Comparison of ENCODE assay signal across 8 cellular contexts in genomic region chr6:31702819-31703716, GRCh38. TPM values are rescaled to one million over a fixed set of nuclear protein-coding genes. Genes with fewer than 3 reads are reported as not detected.
DNase-seq lines count a peak whose midpoint lies in the region; ATAC-seq, FAIRE-seq and TF ChIP-seq lines count a peak whose summit lies in the region.

TSS of gene ABHD16A (minus strand) at chr6:31703324. CDS start at chr6:31703281, 43 bp downstream.

- H2AFZ ChIP-seq in H1 (ENCODE audit: low read length) = peak within 1 kb of the TSS; percentile 67

- no peak within 1 kb of the TSS for H2AK5ac ChIP-seq in H1 (ENCODE audit: low read depth, low read length)

- TF ChIP-seq POLR2A in H1 (IDR thresholded peaks at IDR 0.05; ENCODE audit: control extremely low read depth in 1 of 2, low read depth in 2 of 2, low read length in 2 of 2) = peak in 1 of 2 experiments; percentile 85; a peak in 2 of 3 replicates

- H3K36me3 Mint-ChIP-seq in CD4-positive, alpha-beta memory T cell = peaks cover 8 to 23% of the 10 kb centered on the region in 2 donors
- no peaks in the 10 kb centered on the region for H3K36me3 Mint-ChIP-seq in memory B cell

- H3K79me2 ChIP-seq in H1 (ENCODE audit: control insufficient read depth in 1 of 2, insufficient read depth in 2 of 2, low read length in 2 of 2) = peaks cover 0 to 7% of the 10 kb centered on the region in 2 experiments; a peak in 2 of 4 replicates

- no peak within 1 kb of the TSS for H2BK20ac ChIP-seq in H1 (ENCODE audit: low read length)

- peak within 1 kb of the TSS; percentile 22 for H3K56ac ChIP-seq in H1 (replicated peaks; ENCODE audit: insufficient read length, low read depth, low read length)

- no peak within 1 kb of the TSS for H4K5ac ChIP-seq in H1 (ENCODE audit: insufficient read length, low read depth, low read length)

- peak within 1 kb of the TSS; percentile 93 to 99 (median 98) for H3K27ac Mint-ChIP-seq in CD4-positive, alpha-beta memory T cell
- peak within 1 kb of the TSS; percentile 97 for H3K27ac Mint-ChIP-seq in memory B cell

- H3K4ac ChIP-seq in H1 (replicated peaks; ENCODE audit: insufficient read length, low read depth, low read length) = no peak within 1 kb of the TSS

- peaks cover 8% of the 10 kb centered on the region; the same call in 1 of the 2 replicates for H3K23me2 ChIP-seq in H1 (ENCODE audit: low read depth, low read length)

- TF ChIP-seq RAD21 in H1 (IDR thresholded peaks at IDR 0.05 in 1 of 2, conservative IDR thresholded peaks at IDR 0.05 in 1 of 2; ENCODE audit: low read depth in 2 of 2, low read length in 2 of 2) = no peak

- DNase-seq in CD4-positive, alpha-beta memory T cell = peak; percentile 96 to 98 (median 97)
- DNase-seq in GM20000 (ENCODE audit: low spot score) = peak; percentile 97
- peak; percentile 99 for DNase-seq in HTR-8/SVneo (ENCODE audit: insufficient read length, low spot score)
- DNase-seq in NOMO-1 treated with dmso at 0.1 percent for 144 hours (lab: John Stamatoyannopoulos, UW; ENCODE audit: unreplicated experiment) = peak; percentile 96
- DNase-seq in activated CD8-positive, alpha-beta memory T cell treated with anti-CD3 and anti-CD28 coated beads for 48 hours (ENCODE audit: low read depth in 2 of 3, low spot score in 2 of 3) = peak; percentile 92 to 96 (median 93)
- peak; percentile 95 to 96 for DNase-seq in H1 (ENCODE audit: low read depth in 1 of 2, low spot score in 2 of 2)
- DNase-seq in memory B cell (ENCODE audit: low spot score in 2 of 2) = peak; percentile 93 to 95
- DNase-seq in stimulated activated CD8-positive, alpha-beta memory T cell treated with anti-CD3 and anti-CD28 coated beads, Interleukin-12 subunit alpha, Interleukin-12 subunit beta, amount 100 ng/mL, for 24 hours (ENCODE audit: extremely low read depth) = peak; percentile 90

- intact Hi-C loops in CD4-positive, alpha-beta memory T cell (cut with micrococcal nuclease) = loop anchor here (1.0 to 2.0 kb wide), 9 partner anchors 22 to 194 kb away; partner anchors contain the start of genes BAG6, EHMT2, LY6G5C and NFKBIL1

- H4K8ac ChIP-seq in H1 (ENCODE audit: extremely low read depth, insufficient read depth, low read length) = peak within 1 kb of the TSS; percentile 97

- H2BK12ac ChIP-seq in H1 (ENCODE audit: low read depth, low read length) = peak within 1 kb of the TSS; percentile 39; the same call in 1 of the 2 replicates

- H3K79me1 ChIP-seq in H1 (ENCODE audit: low read depth, low read length) = peaks cover 6% of the 10 kb centered on the region

- peak within 1 kb of the TSS; percentile 97 for H3K27ac ChIP-seq in CD4-positive, alpha-beta memory T cell (ENCODE audit: low read depth, low read length)
- peak within 1 kb of the TSS; percentile 89; the same call in 1 of the 2 replicates for H3K27ac ChIP-seq in H1 (ENCODE audit: low read depth, low read length)

- H3K27me3 Mint-ChIP-seq in CD4-positive, alpha-beta memory T cell = no peaks in the 10 kb centered on the region
- H3K27me3 Mint-ChIP-seq in memory B cell = no peaks in the 10 kb centered on the region

- H3K18ac ChIP-seq in H1 (ENCODE audit: extremely low read depth, low read length) = peak within 1 kb of the TSS; percentile 52; the same call in 1 of the 2 replicates

- peaks cover 17% of the 10 kb centered on the region for H3K36me3 ChIP-seq in CD4-positive, alpha-beta memory T cell (ENCODE audit: insufficient read depth, low read length)
- peaks cover 0 to 2% (median under 1%) of the 10 kb centered on the region in 4 experiments; a peak in 3 of 8 replicates for H3K36me3 ChIP-seq in H1 (ENCODE audit: control insufficient read depth in 2 of 4, insufficient read depth in 4 of 4, low read length in 3 of 4)

- H3K4me3 ChIP-seq in CD4-positive, alpha-beta memory T cell (ENCODE audit: low read length in 2 of 2) = peak within 1 kb of the TSS; percentile 70 to 82
- peak within 1 kb of the TSS; percentile 69 to 94 (median 90) for H3K4me3 ChIP-seq in H1 (ENCODE audit: extremely low read depth in 1 of 4, insufficient read depth in 2 of 4, low read depth in 3 of 4, low read length in 4 of 4)

- POLR2A ChIA-PET in CD4-positive, alpha-beta memory T cell (lab: Charles Lee; ENCODE audit: partially characterized antibody) = interaction anchor here (0.6 to 2.7 kb wide), 44 partner anchors 8 to 1269 kb away, joined by 3 to 22 read pairs (median 4); partner anchors contain the start of genes ATF6B, BAG6, C6orf47 and CLIC1
- POLR2A ChIA-PET in H1 (lab: Charles Lee; ENCODE audit: partially characterized antibody) = interaction anchor here (0.7 to 3.2 kb wide), 27 partner anchors 9 to 248 kb away, joined by 3 to 36 read pairs (median 4); partner anchors contain the start of genes CLIC1, DDAH2, GPANK1 and HSPA1B

- H3K9me3 Mint-ChIP-seq in CD4-positive, alpha-beta memory T cell = peaks cover 0 to 5% (median 0%) of the 10 kb centered on the region in 8 donors
- no peaks in the 10 kb centered on the region for H3K9me3 Mint-ChIP-seq in memory B cell

- peak; percentile 95 for ATAC-seq in memory B cell (ENCODE audit: low read depth)

- peak within 1 kb of the TSS; percentile 97 to 99 (median 98) for H3K4me3 Mint-ChIP-seq in CD4-positive, alpha-beta memory T cell
- peak within 1 kb of the TSS; percentile 99 for H3K4me3 Mint-ChIP-seq in memory B cell

- 5% methylated on average over 52 of the region's 54 CpGs; no CpG with 5 or more reads in 1 of the 2 experiments for WGBS in H1 (ENCODE audit: extremely low coverage in 1 of 2, insufficient coverage in 1 of 2, insufficient read length in 1 of 2, insufficient replicate concordance in 2 of 2, low coverage in 1 of 2, low lambda C conversion rate in 2 of 2, missing lambda C conversion rate in 1 of 2), 2 experiments

- H4K20me1 ChIP-seq in H1 (replicated peaks in 1 of 2; ENCODE audit: control insufficient read depth in 1 of 2, insufficient read depth in 2 of 2, low read length in 2 of 2) = no peaks in the 10 kb centered on the region

- H3K27me3 ChIP-seq in CD4-positive, alpha-beta memory T cell (ENCODE audit: insufficient read depth, low read length) = no peaks in the 10 kb centered on the region
- no peaks in the 10 kb centered on the region for H3K27me3 ChIP-seq in H1 (replicated peaks in 1 of 4; ENCODE audit: control insufficient read depth in 3 of 4, extremely low read depth in 1 of 4, insufficient read depth in 3 of 4, low read length in 3 of 4)

- no peak within 1 kb of the TSS for H2BK120ac ChIP-seq in H1 (replicated peaks; ENCODE audit: low read depth, low read length)

- H3K9me3 ChIP-seq in CD4-positive, alpha-beta memory T cell (ENCODE audit: control insufficient read depth in 1 of 2, low read length in 2 of 2) = no peaks in the 10 kb centered on the region
- no peaks in the 10 kb centered on the region for H3K9me3 ChIP-seq in H1 (ENCODE audit: insufficient read depth in 2 of 2, low read depth in 1 of 2, low read length in 1 of 2)

- peaks cover 20 to 43% (median 33%) of the 10 kb centered on the region in 4 donors for H3K4me1 Mint-ChIP-seq in CD4-positive, alpha-beta memory T cell
- peaks cover 17% of the 10 kb centered on the region for H3K4me1 Mint-ChIP-seq in memory B cell

- H3K14ac ChIP-seq in H1 (ENCODE audit: insufficient read length) = no peak within 1 kb of the TSS

- peak within 1 kb of the TSS; percentile 65 to 85 (median 80) for H3K9ac ChIP-seq in H1 (replicated peaks in 1 of 4; ENCODE audit: extremely low read depth in 1 of 4, low read depth in 3 of 4, low read length in 3 of 4)

- H3K4me1 ChIP-seq in CD4-positive, alpha-beta memory T cell (ENCODE audit: insufficient read depth, low read length) = peaks cover 28% of the 10 kb centered on the region
- H3K4me1 ChIP-seq in H1 (replicated peaks in 1 of 4; ENCODE audit: control insufficient read depth in 3 of 4, insufficient read depth in 4 of 4, low read length in 3 of 4) = peaks cover 2 to 5% (median 3%) of the 10 kb centered on the region in 4 experiments; a peak in 4 of 7 replicates

- peak within 1 kb of the TSS; percentile 68 to 82 for H3K4me2 ChIP-seq in H1 (ENCODE audit: insufficient read depth in 1 of 2, low read depth in 2 of 2, low read length in 2 of 2)

- peak within 1 kb of the TSS; percentile 81 for H2BK5ac ChIP-seq in H1 (ENCODE audit: low read depth, low read length)

- CTCF ChIA-PET in CD4-positive, alpha-beta memory T cell (lab: Charles Lee; ENCODE audit: partially characterized antibody) = interaction anchor here (0.6 to 3.2 kb wide), 7 partner anchors 22 to 184 kb away, joined by 3 to 11 read pairs (median 4); partner anchors contain the start of genes DDAH2, HSPA1B, LY6G5C and NEU1
- CTCF ChIA-PET in H1 (lab: Charles Lee; ENCODE audit: partially characterized antibody) = interaction anchor here (0.9 to 2.2 kb wide), 7 partner anchors 8 to 37 kb away, joined by 3 to 6 read pairs (median 4); partner anchors contain the start of genes DDAH2 and MSH5

- H2BK15ac ChIP-seq in H1 (ENCODE audit: low read length) = peak within 1 kb of the TSS; percentile 19; the same call in 1 of the 2 replicates

- peak; percentile 23 to 88 for TF ChIP-seq EP300 in H1 (IDR thresholded peaks at IDR 0.05; ENCODE audit: borderline replicate concordance in 1 of 2, low read depth in 2 of 2, low read length in 2 of 2)

- no peak within 1 kb of the TSS for H4K91ac ChIP-seq in H1 (replicated peaks; ENCODE audit: insufficient read length, low read length)

- FAIRE-seq in HTR-8/SVneo (lab: Jason Lieb, UNC) (peak; percentile 98), H1 (lab: Jason Lieb, UNC) (peak; percentile 72)

- no peak for TF ChIP-seq CTCF in GM20000 (IDR thresholded peaks at IDR 0.05; ENCODE audit: extremely low read depth, missing control alignments)
- TF ChIP-seq CTCF in H1 (IDR thresholded peaks at IDR 0.05; ENCODE audit: control extremely low read depth in 1 of 3, insufficient read depth in 1 of 3, low read depth in 1 of 3, low read length in 3 of 3) = no peak

- H3K23ac ChIP-seq in H1 (ENCODE audit: insufficient read length) = no peak within 1 kb of the TSS

TF ChIP-seq in H1, 55 proteins besides CTCF, POLR2A, EP300 and RAD21 (continues in another document):
- TF ChIP-seq, protein P1, sequence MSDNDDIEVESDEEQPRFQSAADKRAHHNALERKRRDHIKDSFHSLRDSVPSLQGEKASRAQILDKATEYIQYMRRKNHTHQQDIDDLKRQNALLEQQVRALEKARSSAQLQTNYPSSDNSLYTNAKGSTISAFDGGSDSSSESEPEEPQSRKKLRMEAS (IDR thresholded peaks at IDR 0.05) = no peak; the same call in 1 of the 2 replicates
- peak; percentile 15 to 76; a peak in 2 of 4 replicates for TF ChIP-seq SIN3A (conservative IDR thresholded peaks at IDR 0.05 in 1 of 2, IDR thresholded peaks at IDR 0.05 in 1 of 2; ENCODE audit: low read depth in 1 of 2, low read length in 2 of 2)

RNA-seq across cellular contexts. Expression of gene ABHD16A, which starts in this region (rescaled TPM):
- total RNA-seq in CD4-positive, alpha-beta memory T cell = 10 to 100 TPM; 66.0 to 69.2 TPM
- 10 to 100 TPM; 35.9 to 46.8 TPM for polyA plus RNA-seq in CD4-positive, alpha-beta memory T cell
- total RNA-seq in H1 (2021; fragmentation: NEBNext Ultra II Directional; extraction: Animal tissue kit (Norgen Biotek cat#: 25700)) = 29.3 and 32.9 TPM in 2 replicates
- polyA plus RNA-seq in H1 (2011; rRNA removed) = 40.2 and 49.6 TPM in 2 replicates
- polyA plus RNA-seq in H1 (2011; cell fraction: cytosol; rRNA removed) = 44.5 TPM
- polyA plus RNA-seq in H1 (2011; cell fraction: nucleus; rRNA removed) = 118 TPM
- polyA plus RNA-seq in H1 (2012, experiment 1 of 2) = 30.0 to 39.1 TPM (median 34.8 TPM) in 4 replicates
- 31.0 TPM for polyA plus RNA-seq in H1 (2012, experiment 2 of 2)
- polyA plus RNA-seq in H1 (2013, experiment 1 of 2) = 49.6 TPM
- polyA plus RNA-seq in H1 (2013, experiment 2 of 2) = 52.0 TPM
- 37.1 and 47.6 TPM in 2 replicates for polyA minus RNA-seq in H1 (2011; rRNA and poly(A)+ RNA removed)
- 21.5 TPM for polyA minus RNA-seq in H1 (2011; cell fraction: cytosol; rRNA and poly(A)+ RNA removed)
- 23.7 TPM for polyA minus RNA-seq in H1 (2011; cell fraction: nucleus; rRNA and poly(A)+ RNA removed)

Comparison
In these comparisons a context has a peak if more than half of its experiments do, and no peak if none do; other contexts are left out.
1. Peak in every context shown above with its lines: DNase-seq, ATAC-seq, H3K4me3 ChIP-seq and H3K27ac ChIP-seq.